In the genomic region with DNA sequence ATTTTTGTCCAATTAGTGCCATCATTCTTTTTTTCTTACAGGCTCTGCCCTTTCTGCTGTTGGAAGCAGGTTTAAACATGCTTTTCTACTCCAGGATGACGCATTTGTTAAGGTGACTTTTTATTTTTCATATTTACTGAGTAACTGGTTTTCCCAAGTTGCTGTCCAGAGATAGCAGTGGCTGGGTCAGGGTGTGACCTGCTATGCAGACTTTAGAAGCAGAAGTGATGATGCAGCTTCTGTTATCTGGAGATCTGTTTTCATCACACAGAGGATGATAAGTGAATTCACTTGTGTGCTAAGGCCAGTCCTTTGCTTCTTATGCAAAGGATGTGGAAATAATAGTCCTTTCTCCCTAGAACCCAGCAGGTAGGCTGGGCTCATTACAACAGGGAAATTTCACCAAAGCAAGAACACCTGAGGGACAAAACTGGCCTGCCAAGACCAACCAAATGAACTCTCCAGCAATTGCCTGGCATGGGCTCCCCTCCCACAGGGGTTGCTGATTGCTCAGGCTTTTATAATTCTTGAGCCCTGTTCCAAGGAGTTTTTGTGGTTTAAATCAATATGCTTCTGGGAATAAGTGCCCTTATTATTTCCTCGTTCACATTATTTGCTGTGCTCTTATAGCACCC, we compare ENCODE assay signal across 11 cellular contexts.
A peak's percentile ranks its signal among the peaks of the same experiment; 100 is the strongest.
DNase-seq lines count a peak whose midpoint lies in the region; ATAC-seq and TF ChIP-seq lines count a peak whose summit lies in the region.
"Had no signal": no experiment of that assay in that cellular context is flagged by ENCODE, and none has a peak within 500 bp of the region (broad histone marks: within the 10 kb centered on the region; RNA-seq: fewer than 3 reads in every experiment).

No MANE protein-coding gene starts in this region.

- no peaks in the 10 kb centered on the region for H3K36me3 ChIP-seq in Peyer's patch
- H3K36me3 ChIP-seq in upper lobe of right lung, result no peaks in the 10 kb centered on the region

- H3K27me3 Mint-ChIP-seq in T-helper 2 cell treated with Interferon-gamma antibody and Interleukin-4, amounts not matched to agents 5 μg/mL and 100 μg/mL, for 36 hours (ENCODE audit: low read depth), result peaks cover 6% of the 10 kb centered on the region

- H3K27me3 ChIP-seq in Peyer's patch (no peaks in the 10 kb centered on the region), upper lobe of right lung (no peaks in the 10 kb centered on the region)

- DNase-seq in NCI-H748 (lab: John Stamatoyannopoulos, UW; ENCODE audit: unreplicated experiment), result peak; percentile 93
- no peak for DNase-seq in NCI-H748 treated with DMSO at 0.1 percent for 48 hours (lab: John Stamatoyannopoulos, UW)
- peak in 1 of 3 donors; percentile 67 for DNase-seq in Peyer's patch
- peak; percentile 37 for DNase-seq in fibroblast of villous mesenchyme (ENCODE audit: low read depth)
- peak; percentile 78 for DNase-seq in upper lobe of right lung
- DNase-seq in T-helper 2 cell treated with Interferon-gamma antibody and Interleukin-4, amounts not matched to agents 5 μg/mL and 100 μg/mL, for 36 hours (ENCODE audit: low spot score), result no peak
- DNase-seq: activated CD4-positive, alpha-beta T cell treated with anti-CD3 and anti-CD28 coated beads for 48 hours; activated naive CD4-positive, alpha-beta T cell treated with anti-CD3 and anti-CD28 coated beads, Interleukin-2, amount 50 U/mL, for 16 hours; effector CD8-positive, alpha-beta T cell had no signal

- H3K9me3 ChIP-seq in Peyer's patch, result no peaks in the 10 kb centered on the region
- H3K9me3 ChIP-seq in upper lobe of right lung, result no peaks in the 10 kb centered on the region

- no peaks in the 10 kb centered on the region for H3K9me3 Mint-ChIP-seq in T-helper 2 cell treated with Interferon-gamma antibody and Interleukin-4, amounts not matched to agents 5 μg/mL and 100 μg/mL, for 36 hours

- H3K36me3 Mint-ChIP-seq in T-helper 2 cell treated with Interferon-gamma antibody and Interleukin-4, amounts not matched to agents 5 μg/mL and 100 μg/mL, for 36 hours (ENCODE audit: low read depth), result no peaks in the 10 kb centered on the region

- H3K4me1 Mint-ChIP-seq in T-helper 2 cell treated with Interferon-gamma antibody and Interleukin-4, amounts not matched to agents 5 μg/mL and 100 μg/mL, for 36 hours (ENCODE audit: low read depth), result peaks cover 13% of the 10 kb centered on the region

- H3K27ac Mint-ChIP-seq in T-helper 2 cell treated with Interferon-gamma antibody and Interleukin-4, amounts not matched to agents 5 μg/mL and 100 μg/mL, for 36 hours, result no peak overlapping the region

- H3K4me3 Mint-ChIP-seq in T-helper 2 cell treated with Interferon-gamma antibody and Interleukin-4, amounts not matched to agents 5 μg/mL and 100 μg/mL, for 36 hours, result no peak overlapping the region

- H3K4me1 ChIP-seq in Peyer's patch, result peaks cover 0 to 20% (median 0%) of the 10 kb centered on the region in 4 donors
- peaks cover 25% of the 10 kb centered on the region for H3K4me1 ChIP-seq in upper lobe of right lung

- peak in 1 of 2 donors; percentile 32 for TF ChIP-seq POLR2A in Peyer's patch (IDR thresholded peaks at IDR 0.05)

- ATAC-seq in upper lobe of right lung (peak; percentile 85), HG02623 (IDR thresholded peaks at IDR 0.05; ENCODE audit: unreplicated experiment) (no peak), HG03139 (IDR thresholded peaks at IDR 0.05; ENCODE audit: unreplicated experiment) (no peak)

- peak overlapping the region in 3 of 4 donors; percentile 61 to 84 (median 81) for H3K27ac ChIP-seq in Peyer's patch
- no peak overlapping the region for H3K27ac ChIP-seq in upper lobe of right lung

- H3K4me3 ChIP-seq in Peyer's patch (no peak overlapping the region), fibroblast of villous mesenchyme (ENCODE audit: low read depth, low read length) (no peak overlapping the region), upper lobe of right lung (no peak overlapping the region)

- intact Hi-C loops in upper lobe of right lung (cut with DNase I), result no loop called here

- TF ChIP-seq CTCF in Peyer's patch (IDR thresholded peaks at IDR 0.05) (peak in 1 of 6 experiments; percentile 20), fibroblast of villous mesenchyme (IDR thresholded peaks at IDR 0.05; ENCODE audit: insufficient read depth, low read depth, low read length) (no peak), upper lobe of right lung (IDR thresholded peaks at IDR 0.05) (no peak)

Comparison
In these comparisons a context has a peak if more than half of its experiments do, and no peak if none do; other contexts are left out.
1. DNase-seq: peak in NCI-H748 (single experiment), fibroblast of villous mesenchyme (single experiment) and upper lobe of right lung (single experiment); none in NCI-H748 treated with DMSO at 0.1 percent for 48 hours (single experiment) and T-helper 2 cell treated with Interferon-gamma antibody and Interleukin-4, amounts not matched to agents 5 μg/mL and 100 μg/mL, for 36 hours (single experiment).